Comparison of ENCODE assay signal across 1 cellular context in genomic region chr1:160108888-160109662, GRCh38.
A peak's percentile ranks its signal among the peaks of the same experiment; 100 is the strongest.
TF ChIP-seq lines count a peak whose summit lies in the region.

No MANE protein-coding gene starts in this region.

TF ChIP-seq in K562, 482 proteins besides CTCF, POLR2A, EP300 and RAD21 (continued from another document and continues in another):
- TF ChIP-seq GTF2B (IDR thresholded peaks at IDR 0.05; ENCODE audit: extremely low read depth, insufficient read length) (no peak), RBM34 (IDR thresholded peaks at IDR 0.05; ENCODE audit: borderline replicate concordance, insufficient read depth, low read length) (no peak), LCOR (CRISPR knock-in tag; IDR thresholded peaks at IDR 0.05) (no peak), U2AF2 (optimal IDR thresholded peaks at IDR 0.05; ENCODE audit: low read depth, low read length) (no peak), MCM2 (IDR thresholded peaks at IDR 0.05; ENCODE audit: low read depth) (no peak), ZNF444 (CRISPR knock-in tag; IDR thresholded peaks at IDR 0.05) (no peak), MXI1 (IDR thresholded peaks at IDR 0.05; ENCODE audit: low read depth, low read length) (no peak), CXXC5 (CRISPR knock-in tag; IDR thresholded peaks at IDR 0.05) (no peak), HDAC8 (tag; IDR thresholded peaks at IDR 0.05) (no peak), ZNF75A (CRISPR knock-in tag; IDR thresholded peaks at IDR 0.05) (no peak), USF2 (CRISPR knock-in tag; IDR thresholded peaks at IDR 0.05) (no peak), CTBP1 (IDR thresholded peaks at IDR 0.05; ENCODE audit: borderline replicate concordance) (no peak), EHMT2 (IDR thresholded peaks at IDR 0.05) (peak; percentile 76; the same call in 1 of the 2 replicates), MGA (IDR thresholded peaks at IDR 0.05) (peak; percentile 80), GATAD2A (IDR thresholded peaks at IDR 0.05) (no peak), HMGN3 (IDR thresholded peaks at IDR 0.05; ENCODE audit: borderline replicate concordance, extremely low read depth, insufficient read length, low read depth, low read length) (no peak), FOXK1 (CRISPR knock-in tag; IDR thresholded peaks at IDR 0.05; ENCODE audit: borderline replicate concordance) (no peak), ATF7 (IDR thresholded peaks at IDR 0.05) (peak; percentile 69; the same call in 1 of the 2 replicates), ZNF282 (CRISPR knock-in tag; IDR thresholded peaks at IDR 0.05) (no peak), ZFP30 (CRISPR knock-in tag; IDR thresholded peaks at IDR 0.05; ENCODE audit: borderline replicate concordance) (no peak), ZNF583 (CRISPR knock-in tag; IDR thresholded peaks at IDR 0.05) (no peak), TEAD2 (tag; IDR thresholded peaks at IDR 0.05) (peak; percentile 61; the same call in 1 of the 2 replicates), POLR2G (IDR thresholded peaks at IDR 0.05; ENCODE audit: low read depth, low read length) (no peak), CREB1 (IDR thresholded peaks at IDR 0.05) (no peak), CREB1 (CRISPR knock-in tag; IDR thresholded peaks at IDR 0.05) (no peak), CCAR2 (IDR thresholded peaks at IDR 0.05; ENCODE audit: low read depth, low read length) (no peak), RAD51 (IDR thresholded peaks at IDR 0.05; ENCODE audit: borderline replicate concordance, low read depth) (no peak), BACH1 (tag; IDR thresholded peaks at IDR 0.05) (no peak), ZNF431 (CRISPR knock-in tag; IDR thresholded peaks at IDR 0.05) (no peak), POLR3A (IDR thresholded peaks at IDR 0.05; ENCODE audit: borderline replicate concordance, extremely low read depth, insufficient read depth, insufficient read length) (no peak), ZNF277 (CRISPR knock-in tag; IDR thresholded peaks at IDR 0.05; ENCODE audit: borderline replicate concordance) (no peak)
- TF ChIP-seq, protein P1, sequence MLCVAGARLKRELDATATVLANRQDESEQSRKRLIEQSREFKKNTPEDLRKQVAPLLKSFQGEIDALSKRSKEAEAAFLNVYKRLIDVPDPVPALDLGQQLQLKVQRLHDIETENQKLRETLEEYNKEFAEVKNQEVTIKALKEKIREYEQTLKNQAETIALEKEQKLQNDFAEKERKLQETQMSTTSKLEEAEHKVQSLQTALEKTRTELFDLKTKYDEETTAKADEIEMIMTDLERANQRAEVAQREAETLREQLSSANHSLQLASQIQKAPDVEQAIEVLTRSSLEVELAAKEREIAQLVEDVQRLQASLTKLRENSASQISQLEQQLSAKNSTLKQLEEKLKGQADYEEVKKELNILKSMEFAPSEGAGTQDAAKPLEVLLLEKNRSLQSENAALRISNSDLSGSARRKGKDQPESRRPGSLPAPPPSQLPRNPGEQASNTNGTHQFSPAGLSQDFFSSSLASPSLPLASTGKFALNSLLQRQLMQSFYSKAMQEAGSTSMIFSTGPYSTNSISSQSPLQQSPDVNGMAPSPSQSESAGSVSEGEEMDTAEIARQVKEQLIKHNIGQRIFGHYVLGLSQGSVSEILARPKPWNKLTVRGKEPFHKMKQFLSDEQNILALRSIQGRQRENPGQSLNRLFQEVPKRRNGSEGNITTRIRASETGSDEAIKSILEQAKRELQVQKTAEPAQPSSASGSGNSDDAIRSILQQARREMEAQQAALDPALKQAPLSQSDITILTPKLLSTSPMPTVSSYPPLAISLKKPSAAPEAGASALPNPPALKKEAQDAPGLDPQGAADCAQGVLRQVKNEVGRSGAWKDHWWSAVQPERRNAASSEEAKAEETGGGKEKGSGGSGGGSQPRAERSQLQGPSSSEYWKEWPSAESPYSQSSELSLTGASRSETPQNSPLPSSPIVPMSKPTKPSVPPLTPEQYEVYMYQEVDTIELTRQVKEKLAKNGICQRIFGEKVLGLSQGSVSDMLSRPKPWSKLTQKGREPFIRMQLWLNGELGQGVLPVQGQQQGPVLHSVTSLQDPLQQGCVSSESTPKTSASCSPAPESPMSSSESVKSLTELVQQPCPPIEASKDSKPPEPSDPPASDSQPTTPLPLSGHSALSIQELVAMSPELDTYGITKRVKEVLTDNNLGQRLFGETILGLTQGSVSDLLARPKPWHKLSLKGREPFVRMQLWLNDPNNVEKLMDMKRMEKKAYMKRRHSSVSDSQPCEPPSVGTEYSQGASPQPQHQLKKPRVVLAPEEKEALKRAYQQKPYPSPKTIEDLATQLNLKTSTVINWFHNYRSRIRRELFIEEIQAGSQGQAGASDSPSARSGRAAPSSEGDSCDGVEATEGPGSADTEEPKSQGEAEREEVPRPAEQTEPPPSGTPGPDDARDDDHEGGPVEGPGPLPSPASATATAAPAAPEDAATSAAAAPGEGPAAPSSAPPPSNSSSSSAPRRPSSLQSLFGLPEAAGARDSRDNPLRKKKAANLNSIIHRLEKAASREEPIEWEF (CRISPR knock-in tag; IDR thresholded peaks at IDR 0.05) = no peak
- TF ChIP-seq, protein P2, sequence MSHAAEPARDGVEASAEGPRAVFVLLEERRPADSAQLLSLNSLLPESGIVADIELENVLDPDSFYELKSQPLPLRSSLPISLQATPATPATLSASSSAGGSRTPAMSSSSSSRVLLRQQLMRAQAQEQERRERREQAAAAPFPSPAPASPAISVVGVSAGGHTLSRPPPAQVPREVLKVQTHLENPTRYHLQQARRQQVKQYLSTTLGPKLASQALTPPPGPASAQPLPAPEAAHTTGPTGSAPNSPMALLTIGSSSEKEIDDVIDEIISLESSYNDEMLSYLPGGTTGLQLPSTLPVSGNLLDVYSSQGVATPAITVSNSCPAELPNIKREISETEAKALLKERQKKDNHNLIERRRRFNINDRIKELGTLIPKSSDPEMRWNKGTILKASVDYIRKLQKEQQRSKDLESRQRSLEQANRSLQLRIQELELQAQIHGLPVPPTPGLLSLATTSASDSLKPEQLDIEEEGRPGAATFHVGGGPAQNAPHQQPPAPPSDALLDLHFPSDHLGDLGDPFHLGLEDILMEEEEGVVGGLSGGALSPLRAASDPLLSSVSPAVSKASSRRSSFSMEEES (CRISPR knock-in tag; IDR thresholded peaks at IDR 0.05) = no peak
- TF ChIP-seq, protein P3, sequence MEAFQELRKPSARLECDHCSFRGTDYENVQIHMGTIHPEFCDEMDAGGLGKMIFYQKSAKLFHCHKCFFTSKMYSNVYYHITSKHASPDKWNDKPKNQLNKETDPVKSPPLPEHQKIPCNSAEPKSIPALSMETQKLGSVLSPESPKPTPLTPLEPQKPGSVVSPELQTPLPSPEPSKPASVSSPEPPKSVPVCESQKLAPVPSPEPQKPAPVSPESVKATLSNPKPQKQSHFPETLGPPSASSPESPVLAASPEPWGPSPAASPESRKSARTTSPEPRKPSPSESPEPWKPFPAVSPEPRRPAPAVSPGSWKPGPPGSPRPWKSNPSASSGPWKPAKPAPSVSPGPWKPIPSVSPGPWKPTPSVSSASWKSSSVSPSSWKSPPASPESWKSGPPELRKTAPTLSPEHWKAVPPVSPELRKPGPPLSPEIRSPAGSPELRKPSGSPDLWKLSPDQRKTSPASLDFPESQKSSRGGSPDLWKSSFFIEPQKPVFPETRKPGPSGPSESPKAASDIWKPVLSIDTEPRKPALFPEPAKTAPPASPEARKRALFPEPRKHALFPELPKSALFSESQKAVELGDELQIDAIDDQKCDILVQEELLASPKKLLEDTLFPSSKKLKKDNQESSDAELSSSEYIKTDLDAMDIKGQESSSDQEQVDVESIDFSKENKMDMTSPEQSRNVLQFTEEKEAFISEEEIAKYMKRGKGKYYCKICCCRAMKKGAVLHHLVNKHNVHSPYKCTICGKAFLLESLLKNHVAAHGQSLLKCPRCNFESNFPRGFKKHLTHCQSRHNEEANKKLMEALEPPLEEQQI (IDR thresholded peaks at IDR 0.05) = no peak
